Comparison of ENCODE assay signal across 38 cellular contexts in the genomic region with DNA sequence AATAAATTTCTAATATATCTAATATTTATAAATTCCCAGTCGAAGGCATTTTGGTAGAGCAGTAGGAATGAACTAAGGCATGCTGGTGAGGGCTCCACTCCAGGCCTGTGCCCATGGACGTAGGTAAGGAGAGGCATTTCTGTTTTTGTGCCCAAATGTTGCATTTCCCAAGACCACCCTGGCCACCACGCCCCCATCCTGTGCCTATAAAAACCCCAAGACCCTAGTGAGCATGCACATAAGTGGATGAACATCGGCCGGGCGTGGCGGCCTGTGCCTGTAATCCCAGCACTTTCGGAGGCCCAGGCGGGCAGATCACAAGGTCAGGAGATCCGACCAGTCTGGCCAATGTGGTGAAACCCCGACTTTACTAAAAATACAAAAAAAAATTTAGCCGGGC.
"Had no signal": no experiment of that assay in that cellular context is flagged by ENCODE, and none has a peak within 500 bp of the region (broad histone marks: within the 10 kb centered on the region; RNA-seq: fewer than 3 reads in every experiment).

No MANE protein-coding gene starts in this region.

- H3K4me3 Mint-ChIP-seq: activated naive CD4-positive, alpha-beta T cell treated with anti-CD3 and anti-CD28 coated beads for 36 hours; activated naive CD4-positive, alpha-beta T cell treated with anti-CD3 and anti-CD28 coated beads, Interleukin-2, amount 10 ng/mL, durations not matched to agents 7 days and 5 days; activated naive CD4-positive, alpha-beta T cell treated with anti-CD3 and anti-CD28 coated beads, Interleukin-2, amount 50 U/mL, for 24 hours; activated naive CD8-positive, alpha-beta T cell; activated naive CD8-positive, alpha-beta T cell treated with anti-CD3 and anti-CD28 coated beads for 36 hours; activated naive CD8-positive, alpha-beta T cell treated with anti-CD3 and anti-CD28 coated beads, Interleukin-2, amount 10 ng/mL, durations not matched to agents 7 days and 5 days; activated naive CD8-positive, alpha-beta T cell treated with anti-CD3 and anti-CD28 coated beads, Interleukin-2, amount 50 U/mL, for 24 hours; activated T-cell treated with anti-CD3 and anti-CD28 coated beads, Interleukin-2, amount 50 U/mL, for 24 hours; activated T-cell treated with anti-CD3 and anti-CD28 coated beads, Interleukin-2, amount 50 U/mL, for 4 hours; activated T-cell treated with anti-CD3 and anti-CD28 coated beads, Interleukin-2, amount 50 U/mL, for 72 hours; activated T-helper 1 cell treated with anti-CD3 and anti-CD28 coated beads, Interleukin-12 subunit alpha, Interleukin-12 subunit beta, Interleukin-2, Interleukin-4 antibody, amounts not matched to agents 30 ng/mL and 10 ng/mL and 1 ng/mL, durations not matched to agents 14 hours and 24 hours and 36 hours; activated T-helper 17 cell treated with anti-CD3 and anti-CD28 coated beads, Interleukin-2, amount 50 U/mL, for 72 hours; brain; central memory CD8-positive, alpha-beta T cell had no signal

- H3K4me1 ChIP-seq: adrenal gland, ascending aorta, breast epithelium had no signal

- H3K27ac Mint-ChIP-seq: activated naive CD4-positive, alpha-beta T cell treated with anti-CD3 and anti-CD28 coated beads for 36 hours; activated naive CD4-positive, alpha-beta T cell treated with anti-CD3 and anti-CD28 coated beads, Interleukin-2, amount 10 ng/mL, durations not matched to agents 7 days and 5 days; activated naive CD4-positive, alpha-beta T cell treated with anti-CD3 and anti-CD28 coated beads, Interleukin-2, amount 50 U/mL, for 24 hours; activated naive CD4-positive, alpha-beta T cell treated with anti-CD3 and anti-CD28 coated beads, Interleukin-2, amount 50 U/mL, for 72 hours; activated naive CD8-positive, alpha-beta T cell; activated naive CD8-positive, alpha-beta T cell treated with anti-CD3 and anti-CD28 coated beads for 36 hours; activated naive CD8-positive, alpha-beta T cell treated with anti-CD3 and anti-CD28 coated beads, Interleukin-2, amount 10 ng/mL, durations not matched to agents 7 days and 5 days; activated naive CD8-positive, alpha-beta T cell treated with anti-CD3 and anti-CD28 coated beads, Interleukin-2, amount 50 U/mL, for 24 hours; activated T-cell treated with anti-CD3 and anti-CD28 coated beads, Interleukin-2, amount 50 U/mL, for 24 hours; activated T-cell treated with anti-CD3 and anti-CD28 coated beads, Interleukin-2, amount 50 U/mL, for 72 hours; activated T-helper 17 cell treated with anti-CD3 and anti-CD28 coated beads, Interleukin-2, amount 50 U/mL, for 72 hours; activated T-helper 2 cell treated with anti-CD3 and anti-CD28 coated beads, Interferon-gamma antibody, Interleukin-2, Interleukin-4, amounts not matched to agents 10 μg/mL and 5 μg/mL and 100 μg/mL, durations not matched to agents 14 hours and 24 hours and 36 hours; brain had no signal

- H3K4me3 ChIP-seq: adrenal gland, ascending aorta, body of pancreas, breast epithelium, cardiac muscle cell had no signal

- H3K36me3 ChIP-seq: adrenal gland, ascending aorta, brain microvascular endothelial cell, breast epithelium, cardiac muscle cell had no signal

- H3K9me3 ChIP-seq: adrenal gland, ascending aorta, body of pancreas had no signal

- H3K27me3 ChIP-seq: adrenal gland, ascending aorta, body of pancreas, brain microvascular endothelial cell, breast epithelium, cardiac muscle cell had no signal

- ATAC-seq: activated naive CD4-positive, alpha-beta T cell treated with anti-CD3 and anti-CD28 coated beads, Interleukin-2, amount 50 U/mL, for 72 hours; activated naive CD8-positive, alpha-beta T cell treated with anti-CD3 and anti-CD28 coated beads, Interleukin-2, amount 50 U/mL, for 24 hours; activated T-cell treated with anti-CD3 and anti-CD28 coated beads, Interleukin-2, amount 50 U/mL, for 4 hours; activated T-cell treated with anti-CD3 and anti-CD28 coated beads, Interleukin-2, amount 50 U/mL, for 72 hours; activated T-helper 17 cell treated with anti-CD3 and anti-CD28 coated beads, Interleukin-2, amount 50 U/mL, for 72 hours; body of pancreas had no signal

- H3K36me3 Mint-ChIP-seq: activated naive CD4-positive, alpha-beta T cell treated with anti-CD3 and anti-CD28 coated beads, Interleukin-2, amount 50 U/mL, for 24 hours; brain had no signal

- H3K27ac ChIP-seq: adrenal gland, ascending aorta, body of pancreas, brain microvascular endothelial cell, breast epithelium, cardiac muscle cell had no signal

- H3K4me1 Mint-ChIP-seq: activated naive CD4-positive, alpha-beta T cell treated with anti-CD3 and anti-CD28 coated beads, Interleukin-2, amount 10 ng/mL, durations not matched to agents 7 days and 5 days; activated naive CD4-positive, alpha-beta T cell treated with anti-CD3 and anti-CD28 coated beads, Interleukin-2, amount 50 U/mL, for 24 hours; activated naive CD8-positive, alpha-beta T cell treated with anti-CD3 and anti-CD28 coated beads for 36 hours; activated naive CD8-positive, alpha-beta T cell treated with anti-CD3 and anti-CD28 coated beads, Interleukin-2, amount 10 ng/mL, durations not matched to agents 7 days and 5 days; activated naive CD8-positive, alpha-beta T cell treated with anti-CD3 and anti-CD28 coated beads, Interleukin-2, amount 50 U/mL, for 24 hours; activated T-helper 17 cell treated with anti-CD3 and anti-CD28 coated beads, Interleukin-2, amount 50 U/mL, for 72 hours; central memory CD8-positive, alpha-beta T cell had no signal

- H3K27me3 Mint-ChIP-seq: activated naive CD4-positive, alpha-beta T cell treated with anti-CD3 and anti-CD28 coated beads, Interleukin-2, amount 10 ng/mL, durations not matched to agents 7 days and 5 days; activated naive CD4-positive, alpha-beta T cell treated with anti-CD3 and anti-CD28 coated beads, Interleukin-2, amount 50 U/mL, for 24 hours; activated naive CD8-positive, alpha-beta T cell; activated naive CD8-positive, alpha-beta T cell treated with anti-CD3 and anti-CD28 coated beads for 36 hours; activated naive CD8-positive, alpha-beta T cell treated with anti-CD3 and anti-CD28 coated beads, Interleukin-2, amount 10 ng/mL, durations not matched to agents 7 days and 5 days; activated naive CD8-positive, alpha-beta T cell treated with anti-CD3 and anti-CD28 coated beads, Interleukin-2, amount 50 U/mL, for 24 hours; activated T-cell treated with anti-CD3 and anti-CD28 coated beads, Interleukin-2, amount 50 U/mL, for 24 hours; activated T-helper 17 cell treated with anti-CD3 and anti-CD28 coated beads, Interleukin-2, amount 50 U/mL, for 72 hours; central memory CD8-positive, alpha-beta T cell had no signal

- DNase-seq: activated effector memory CD4-positive, alpha-beta T cell treated with anti-CD3 and anti-CD28 coated beads, Interleukin-2, amount 50 U/mL, for 16 hours; activated effector memory CD4-positive, alpha-beta T cell treated with Interleukin-2 at 50 U/mL for 16 hours; activated gamma-delta T cell; activated gamma-delta T cell treated with Interleukin-2 at 50 U/mL for 16 hours; activated naive CD4-positive, alpha-beta T cell; activated naive CD4-positive, alpha-beta T cell treated with anti-CD3 and anti-CD28 coated beads for 36 hours; activated naive CD4-positive, alpha-beta T cell treated with anti-CD3 and anti-CD28 coated beads, Interleukin-2, amount 10 ng/mL, durations not matched to agents 7 days and 5 days; activated naive CD4-positive, alpha-beta T cell treated with anti-CD3 and anti-CD28 coated beads, Interleukin-2, amount 50 U/mL, for 16 hours; activated naive CD4-positive, alpha-beta T cell treated with Interleukin-2 at 50 U/mL for 16 hours; activated naive CD8-positive, alpha-beta T cell treated with anti-CD3 and anti-CD28 coated beads for 36 hours; activated naive CD8-positive, alpha-beta T cell treated with anti-CD3 and anti-CD28 coated beads, Interleukin-2, amount 10 ng/mL, durations not matched to agents 7 days and 5 days; activated naive CD8-positive, alpha-beta T cell treated with anti-CD3 and anti-CD28 coated beads, Interleukin-2, amount 50 U/mL, for 24 hours; activated T-cell treated with anti-CD3 and anti-CD28 coated beads, Interleukin-2, amount 50 U/mL, for 1 hour; activated T-cell treated with anti-CD3 and anti-CD28 coated beads, Interleukin-2, amount 50 U/mL, for 24 hours; activated T-cell treated with anti-CD3 and anti-CD28 coated beads, Interleukin-2, amount 50 U/mL, for 4 hours; activated T-cell treated with anti-CD3 and anti-CD28 coated beads, Interleukin-2, amount 50 U/mL, for 48 hours; activated T-cell treated with anti-CD3 and anti-CD28 coated beads, Interleukin-2, amount 50 U/mL, for 72 hours; adrenal gland; amniotic stem cell; amygdala; anterior cingulate cortex; aorta; body of pancreas; brain microvascular endothelial cell; caudate nucleus; central memory CD4-positive, alpha-beta T cell; cerebellar nuclear complex had no signal
